Comparison of ENCODE assay signal across 24 cellular contexts in the genomic region with DNA sequence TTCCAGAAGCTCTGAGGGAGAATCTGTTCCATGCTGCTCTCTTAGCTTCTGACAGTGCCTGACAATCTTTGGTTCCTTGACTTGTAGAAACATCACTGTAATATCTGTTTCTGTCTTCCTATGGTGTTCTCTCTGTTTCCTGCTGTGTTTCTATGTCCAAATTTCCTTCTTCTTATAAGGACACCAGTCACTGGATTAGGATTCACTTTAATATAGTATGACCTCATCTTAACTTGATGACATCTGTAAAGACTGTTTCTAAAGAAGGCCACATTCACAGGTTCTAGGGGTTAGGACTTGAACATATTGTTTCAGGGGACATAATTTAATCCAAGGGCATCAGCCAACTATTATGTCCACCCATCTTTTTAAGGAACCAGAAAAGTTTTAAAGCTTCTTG.
"Had no signal": no experiment of that assay in that cellular context is flagged by ENCODE, and none has a peak within 500 bp of the region (broad histone marks: within the 10 kb centered on the region; RNA-seq: fewer than 3 reads in every experiment).

No MANE protein-coding gene starts in this region.

- H3K4me1 ChIP-seq: sigmoid colon, spleen had no signal

- FAIRE-seq: small intestine, urothelium cell line had no signal

- H3K9me3 ChIP-seq: left ventricle myocardium inferior, ovary, prostate gland, sigmoid colon, spleen, suprapubic skin, thoracic aorta, tibial artery, upper lobe of right lung had no signal

- H2AFZ ChIP-seq: hepatocyte had no signal

- ATAC-seq: natural killer cell; right cardiac atrium; stimulated activated effector memory CD8-positive, alpha-beta T cell treated with anti-CD3 and anti-CD28 coated beads, Interleukin-12 subunit alpha, Interleukin-12 subunit beta, amount 100 ng/mL, for 72 hours; upper lobe of right lung had no signal

- H3K79me2 ChIP-seq: hepatocyte had no signal

- H3K27ac ChIP-seq: hepatocyte, left ventricle myocardium inferior, ovary, prostate gland, sigmoid colon, spleen, suprapubic skin, thoracic aorta, tibial artery, upper lobe of right lung had no signal

- H3K36me3 ChIP-seq: left ventricle myocardium inferior, ovary, prostate gland, sigmoid colon, spleen, suprapubic skin, thoracic aorta, tibial artery, upper lobe of right lung had no signal

- H3K4me3 ChIP-seq: hepatocyte, left ventricle myocardium inferior, lung, ovary, prostate gland, sigmoid colon, spleen, suprapubic skin, thoracic aorta, tibial artery, upper lobe of right lung had no signal

- DNase-seq: islet precursor cell; left ventricle myocardium inferior; mesendoderm; naive B cell; natural killer cell; ovary; posterior cingulate gyrus; retina; right cardiac atrium; sigmoid colon; spleen; stimulated activated CD4-positive, alpha-beta T cell treated with anti-CD3 and anti-CD28 coated beads, Interleukin-4, amount 100 ng/mL, for 24 hours; stimulated activated naive CD4-positive, alpha-beta T cell; tibial artery; trophoblast cell; upper lobe of right lung had no signal

- H3K27me3 ChIP-seq: hepatocyte, ovary, sigmoid colon, spleen, suprapubic skin, tibial artery, upper lobe of right lung had no signal

- H3K4me2 ChIP-seq: hepatocyte had no signal
